ENCODE assay signal across 19 cellular contexts in genomic region chr2:215835641-215836040, GRCh38.
"Had no signal": no experiment of that assay in that cellular context is flagged by ENCODE, and none has a peak within 500 bp of the region (broad histone marks: within the 10 kb centered on the region; RNA-seq: fewer than 3 reads in every experiment).

No MANE protein-coding gene starts in this region.

- H3K27ac Mint-ChIP-seq: activated naive CD4-positive, alpha-beta T cell treated with anti-CD3 and anti-CD28 coated beads, Interleukin-2, amount 50 U/mL, for 72 hours; dendritic cell treated with granulocyte-macrophage colony-stimulating factor and Interleukin-4, amounts not matched to agents 40 ng/mL and 50 ng/mL, for 4 days; effector memory CD8-positive, alpha-beta T cell; memory B cell; natural killer cell treated with Interleukin-12 subunit alpha and Interleukin-12 subunit beta and Interleukin-15 and Interleukin-18, amount 100 ng/mL, for 72 hours; stimulated activated memory B cell treated with anti-CD40 and anti-IgM and Interleukin-4, amounts not matched to agents 10 μg/mL and 1 μg/mL and 100 μg/mL, for 72 hours; T-helper 17 cell had no signal

- H3K4me3 Mint-ChIP-seq: central memory CD8-positive, alpha-beta T cell; dendritic cell treated with granulocyte-macrophage colony-stimulating factor and Interleukin-4, amounts not matched to agents 40 ng/mL and 50 ng/mL, for 4 days; effector memory CD8-positive, alpha-beta T cell; memory B cell; natural killer cell treated with Interleukin-12 subunit alpha and Interleukin-12 subunit beta and Interleukin-15 and Interleukin-18, amount 100 ng/mL, for 72 hours; stimulated activated memory B cell treated with anti-CD40 and anti-IgM and Interleukin-4, amounts not matched to agents 10 μg/mL and 1 μg/mL and 100 μg/mL, for 72 hours; T-helper 17 cell had no signal

- H3K9me3 Mint-ChIP-seq: activated naive CD4-positive, alpha-beta T cell treated with anti-CD3 and anti-CD28 coated beads, Interleukin-2, amount 50 U/mL, for 72 hours; central memory CD8-positive, alpha-beta T cell; dendritic cell treated with granulocyte-macrophage colony-stimulating factor and Interleukin-4, amounts not matched to agents 40 ng/mL and 50 ng/mL, for 4 days; effector memory CD8-positive, alpha-beta T cell; memory B cell; natural killer cell treated with Interleukin-12 subunit alpha and Interleukin-12 subunit beta and Interleukin-15 and Interleukin-18, amount 100 ng/mL, for 72 hours; stimulated activated memory B cell treated with anti-CD40 and anti-IgM and Interleukin-4, amounts not matched to agents 10 μg/mL and 1 μg/mL and 100 μg/mL, for 72 hours had no signal

- H3K4me1 Mint-ChIP-seq: central memory CD8-positive, alpha-beta T cell; T-helper 17 cell had no signal

- ATAC-seq: activated naive CD4-positive, alpha-beta T cell treated with anti-CD3 and anti-CD28 coated beads, Interleukin-2, amount 50 U/mL, for 72 hours; body of pancreas; effector memory CD8-positive, alpha-beta T cell; left cardiac atrium; natural killer cell treated with Interleukin-12 subunit alpha and Interleukin-12 subunit beta and Interleukin-15 and Interleukin-18, amount 100 ng/mL, for 72 hours; stimulated activated memory B cell treated with anti-CD40 and anti-IgM and Interleukin-4, amounts not matched to agents 10 μg/mL and 1 μg/mL and 100 μg/mL, for 72 hours; T-helper 17 cell had no signal

- DNase-seq: activated CD4-positive, alpha-beta T cell treated with anti-CD3 and anti-CD28 coated beads, Interleukin-2, amount 50 U/mL, for 1 hour; activated CD4-positive, CD25-positive, alpha-beta regulatory T cell; activated T-cell treated with anti-CD3 and anti-CD28 coated beads, Interleukin-2, amount 50 U/mL, for 1 hour; amniotic stem cell; body of pancreas; effector memory CD8-positive, alpha-beta T cell; erythroblast; left cardiac atrium; ovary; retina; small intestine; T-helper 17 cell had no signal

- FAIRE-seq: small intestine, TTC549 had no signal

- H3K36me3 Mint-ChIP-seq: activated naive CD4-positive, alpha-beta T cell treated with anti-CD3 and anti-CD28 coated beads, Interleukin-2, amount 50 U/mL, for 72 hours; memory B cell; natural killer cell treated with Interleukin-12 subunit alpha and Interleukin-12 subunit beta and Interleukin-15 and Interleukin-18, amount 100 ng/mL, for 72 hours; stimulated activated memory B cell treated with anti-CD40 and anti-IgM and Interleukin-4, amounts not matched to agents 10 μg/mL and 1 μg/mL and 100 μg/mL, for 72 hours had no signal
